In the genomic region with DNA sequence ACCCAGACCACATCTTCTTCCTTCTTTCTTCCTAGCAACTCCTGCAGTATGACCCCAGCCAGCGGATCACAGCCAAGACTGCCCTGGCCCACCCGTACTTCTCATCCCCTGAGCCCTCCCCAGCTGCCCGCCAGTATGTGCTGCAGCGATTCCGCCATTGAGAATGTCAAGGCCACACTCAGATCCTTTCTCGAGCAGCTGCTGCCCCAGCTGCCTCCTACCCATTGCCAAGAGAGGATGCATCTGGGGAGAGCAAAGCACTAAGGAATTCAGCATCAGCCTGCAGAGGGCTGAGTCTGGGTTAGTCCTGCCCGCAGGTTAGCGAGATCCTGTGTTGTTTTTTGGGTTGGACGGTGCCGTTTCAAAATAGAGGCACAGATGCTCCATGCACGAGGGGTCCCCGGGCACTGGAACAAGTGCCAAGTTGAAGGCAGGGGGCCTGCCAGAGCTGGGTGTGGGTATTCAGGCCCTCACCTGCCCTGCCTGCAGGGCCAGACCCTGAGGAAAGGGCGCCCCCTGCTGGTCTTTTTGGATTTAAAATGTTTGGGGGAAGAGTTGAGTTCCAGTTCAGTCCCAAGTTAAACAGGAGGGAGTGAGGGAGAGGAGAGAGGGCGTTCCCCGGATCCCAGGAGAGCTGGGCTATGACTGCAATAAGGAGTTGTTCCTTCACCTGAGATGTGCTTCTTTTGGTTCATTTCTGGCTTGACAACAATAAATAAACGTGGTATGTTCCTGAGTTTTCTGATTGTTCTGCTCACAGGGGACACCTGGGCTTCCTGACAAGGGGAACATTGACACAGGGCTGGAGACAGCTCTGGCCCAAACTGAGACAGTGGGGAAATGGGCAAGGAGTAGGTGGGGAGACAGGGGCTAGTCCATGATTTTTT, we compare ENCODE assay signal across 8 cellular contexts. TPM values are rescaled to one million over a fixed set of nuclear protein-coding genes. Genes with fewer than 3 reads are reported as not detected.
DNase-seq lines count a peak whose midpoint lies in the region; ATAC-seq, FAIRE-seq and TF ChIP-seq lines count a peak whose summit lies in the region.

No MANE protein-coding gene starts in this region.

- POLR2A ChIA-PET in endothelial cell of umbilical vein (lab: Charles Lee), result no interaction called here
- POLR2A ChIA-PET in naive thymus-derived CD8-positive, alpha-beta T cell (lab: Charles Lee), result interaction anchor here (0.8 to 2.2 kb wide), 4 partner anchors 8 to 151 kb away, joined by 3 to 9 read pairs (median 4); partner anchors contain the start of gene WBP2

- DNase-seq in HT1080 (ENCODE audit: low read depth) (peak; percentile 60), NOMO-1 treated with DMSO at 0.1 percent for 48 hours (lab: John Stamatoyannopoulos, UW; ENCODE audit: unreplicated experiment) (peak; percentile 41), endothelial cell of umbilical vein (ENCODE audit: low read depth, low spot score) (peak; percentile 64)
- peak; percentile 46 to 96 (median 81) for DNase-seq in activated CD8-positive, alpha-beta memory T cell treated with anti-CD3 and anti-CD28 coated beads for 48 hours (ENCODE audit: low read depth in 2 of 3, low spot score in 2 of 3)
- peak; percentile 56 to 89 (median 76) for DNase-seq in naive thymus-derived CD8-positive, alpha-beta T cell

- no peaks in the 10 kb centered on the region for H3K9me3 Mint-ChIP-seq in naive thymus-derived CD8-positive, alpha-beta T cell
- H3K9me3 Mint-ChIP-seq in stimulated activated memory B cell treated with anti-CD40 and anti-IgM and Interleukin-4, amounts not matched to agents 10 μg/mL and 1 μg/mL and 100 μg/mL, for 72 hours, result no peaks in the 10 kb centered on the region

- no peak overlapping the region for H3K4me3 Mint-ChIP-seq in naive thymus-derived CD8-positive, alpha-beta T cell
- no peak overlapping the region for H3K4me3 Mint-ChIP-seq in stimulated activated memory B cell treated with anti-CD40 and anti-IgM and Interleukin-4, amounts not matched to agents 10 μg/mL and 1 μg/mL and 100 μg/mL, for 72 hours

- no peak overlapping the region for H3K4me3 ChIP-seq in endothelial cell of umbilical vein (replicated peaks in 1 of 3; ENCODE audit: insufficient read depth in 1 of 3, low read depth in 1 of 3, low read length in 3 of 3)

- peak overlapping the region in 4 of 10 donors; percentile 52 to 93 (median 64) for H3K27ac Mint-ChIP-seq in naive thymus-derived CD8-positive, alpha-beta T cell
- H3K27ac Mint-ChIP-seq in stimulated activated memory B cell treated with anti-CD40 and anti-IgM and Interleukin-4, amounts not matched to agents 10 μg/mL and 1 μg/mL and 100 μg/mL, for 72 hours, result peak overlapping the region; percentile 70

- H3K36me3 Mint-ChIP-seq in naive thymus-derived CD8-positive, alpha-beta T cell, result no peaks in the 10 kb centered on the region
- peaks cover 8% of the 10 kb centered on the region for H3K36me3 Mint-ChIP-seq in stimulated activated memory B cell treated with anti-CD40 and anti-IgM and Interleukin-4, amounts not matched to agents 10 μg/mL and 1 μg/mL and 100 μg/mL, for 72 hours

- no peaks in the 10 kb centered on the region for H3K9me3 ChIP-seq in endothelial cell of umbilical vein (replicated peaks; ENCODE audit: control insufficient read depth, insufficient read depth, low read length)

- H4K20me1 ChIP-seq in endothelial cell of umbilical vein (replicated peaks; ENCODE audit: control insufficient read depth, extremely low read depth, insufficient read depth, low read length), result no peaks in the 10 kb centered on the region

- H3K27me3 ChIP-seq in endothelial cell of umbilical vein (ENCODE audit: control insufficient read depth in 2 of 2, insufficient read depth in 2 of 2, low read length in 2 of 2), result no peaks in the 10 kb centered on the region

- no TSS peak for BruUV-seq in endothelial cell of umbilical vein (replicated peaks; lab: Mats Ljungman, UMichigan)

- H3K4me1 Mint-ChIP-seq in naive thymus-derived CD8-positive, alpha-beta T cell, result peaks cover 2 to 7% (median 5%) of the 10 kb centered on the region in 4 donors
- peaks cover 8% of the 10 kb centered on the region for H3K4me1 Mint-ChIP-seq in stimulated activated memory B cell treated with anti-CD40 and anti-IgM and Interleukin-4, amounts not matched to agents 10 μg/mL and 1 μg/mL and 100 μg/mL, for 72 hours

- peak; percentile 63 to 84 for ATAC-seq in naive thymus-derived CD8-positive, alpha-beta T cell
- ATAC-seq in stimulated activated memory B cell treated with anti-CD40 and anti-IgM and Interleukin-4, amounts not matched to agents 10 μg/mL and 1 μg/mL and 100 μg/mL, for 72 hours, result peak; percentile 50
- no peak for ATAC-seq in GM19467 (IDR thresholded peaks at IDR 0.05; ENCODE audit: unreplicated experiment)

- peak; percentile 85 for FAIRE-seq in endothelial cell of umbilical vein (lab: Jason Lieb, UNC)

- H3K36me3 ChIP-seq in endothelial cell of umbilical vein (ENCODE audit: control insufficient read depth in 2 of 2, extremely low read depth in 1 of 2, insufficient read depth in 2 of 2, low read length in 2 of 2), result no peaks in the 10 kb centered on the region

- no peaks in the 10 kb centered on the region for H3K79me2 ChIP-seq in endothelial cell of umbilical vein (ENCODE audit: control insufficient read depth, insufficient read depth, low read length)

- H3K27ac ChIP-seq in C4-2B, result no peak overlapping the region
- H3K27ac ChIP-seq in endothelial cell of umbilical vein (ENCODE audit: insufficient read depth, low read depth, low read length), result no peak overlapping the region

- intact Hi-C loops in endothelial cell of umbilical vein (cut with micrococcal nuclease), result loop anchor here (1.0 to 10.0 kb wide), 3 partner anchors 64 to 231 kb away; partner anchors contain the start of gene FBF1

- TF ChIP-seq CTCF in C4-2B (conservative IDR thresholded peaks at IDR 0.05) (peak; percentile 88), endothelial cell of umbilical vein (IDR thresholded peaks at IDR 0.05; ENCODE audit: extremely low read depth in 1 of 2, insufficient read depth in 1 of 2, low read depth in 1 of 2, low read length in 2 of 2) (peak; percentile 59 to 65)

- no peaks in the 10 kb centered on the region for H3K4me1 ChIP-seq in endothelial cell of umbilical vein (ENCODE audit: control insufficient read depth, extremely low read depth, insufficient read depth, low read length)

- H3K9ac ChIP-seq in endothelial cell of umbilical vein (replicated peaks; ENCODE audit: extremely low read depth, insufficient read depth, low read length), result no peak overlapping the region

- CTCF ChIA-PET in endothelial cell of umbilical vein (lab: Charles Lee), result interaction anchor here (0.7 to 5.8 kb wide), 10 partner anchors 8 to 252 kb away, joined by 3 to 95 read pairs (median 3); partner anchors contain the start of genes MRPL38 and TRIM65

- no peaks in the 10 kb centered on the region for H3K27me3 Mint-ChIP-seq in naive thymus-derived CD8-positive, alpha-beta T cell
- no peaks in the 10 kb centered on the region for H3K27me3 Mint-ChIP-seq in stimulated activated memory B cell treated with anti-CD40 and anti-IgM and Interleukin-4, amounts not matched to agents 10 μg/mL and 1 μg/mL and 100 μg/mL, for 72 hours

- dilution Hi-C loops in endothelial cell of umbilical vein (cut with MboI; ENCODE audit: extremely low pct_ligation_motif_present, low sequenced_read_pairs), result no loop called here

- H3K9me1 ChIP-seq in endothelial cell of umbilical vein (replicated peaks; ENCODE audit: control insufficient read depth, extremely low read depth, insufficient read depth, low read length), result no peaks in the 10 kb centered on the region

- H3K4me2 ChIP-seq in endothelial cell of umbilical vein (ENCODE audit: insufficient read depth, low read length), result no peak overlapping the region

- H2AFZ ChIP-seq in endothelial cell of umbilical vein (ENCODE audit: low read depth, low read length), result no peak overlapping the region

- TF ChIP-seq POLR2A in endothelial cell of umbilical vein (IDR thresholded peaks at IDR 0.05; ENCODE audit: low read depth, low read length), result no peak

RNA-seq across cellular contexts. Expression of gene CDK3, which starts 4.9 kb away (rescaled TPM):
- total RNA-seq in HT1080 (2014; rRNA removed; shearing (Covaris generic)), result 2.1 and 3.5 TPM in 2 replicates
- 1.2 and 2.4 TPM in 2 replicates for polyA plus RNA-seq in HT1080 (2015; cell fraction: cytosol; rRNA removed)
- 22.1 and 27.4 TPM in 2 replicates for polyA plus RNA-seq in HT1080 (2015; cell fraction: nucleus; rRNA removed)
- 6.2 and 8.5 TPM in 2 replicates for total RNA-seq in endothelial cell of umbilical vein
- 8.7 and 9.7 TPM in 2 replicates for polyA plus RNA-seq in endothelial cell of umbilical vein
- 2.6 and 4.6 TPM in 2 replicates for polyA plus RNA-seq in endothelial cell of umbilical vein (2011; cell fraction: cytosol; rRNA removed)
- polyA plus RNA-seq in endothelial cell of umbilical vein (2011; cell fraction: nucleus; rRNA removed), result 53.3 and 66.2 TPM in 2 replicates
- polyA plus RNA-seq in endothelial cell of umbilical vein (2012), result 5.1 and 6.0 TPM in 2 replicates
- polyA minus RNA-seq in endothelial cell of umbilical vein, result 3.0 and 3.9 TPM in 2 replicates
- not detected for polyA minus RNA-seq in endothelial cell of umbilical vein (2011; cell fraction: cytosol; rRNA and poly(A)+ RNA removed)
- 4.6 and 5.0 TPM in 2 replicates for polyA minus RNA-seq in endothelial cell of umbilical vein (2011; cell fraction: nucleus; rRNA and poly(A)+ RNA removed)
- total RNA-seq in naive thymus-derived CD8-positive, alpha-beta T cell, result 10 to 100 TPM; 11.9 to 12.5 TPM
- polyA plus RNA-seq in naive thymus-derived CD8-positive, alpha-beta T cell, result under 1 TPM; 0.16 to 0.64 (median 0.63) TPM

RNA-seq across cellular contexts. Expression of gene EVPL, which starts 21.6 kb away (rescaled TPM):
- total RNA-seq in HT1080 (2014; rRNA removed; shearing (Covaris generic)), result 0.03 TPM in 1 of 2 replicates, not detected in the other
- polyA plus RNA-seq in HT1080 (2015; cell fraction: cytosol; rRNA removed), result not detected in 2 replicates
- polyA plus RNA-seq in HT1080 (2015; cell fraction: nucleus; rRNA removed), result not detected in 2 replicates
- not detected in 2 replicates for total RNA-seq in endothelial cell of umbilical vein
- polyA plus RNA-seq in endothelial cell of umbilical vein, result not detected in 2 replicates
- not detected in 2 replicates for polyA plus RNA-seq in endothelial cell of umbilical vein (2011; cell fraction: cytosol; rRNA removed)
- not detected in 2 replicates for polyA plus RNA-seq in endothelial cell of umbilical vein (2011; cell fraction: nucleus; rRNA removed)
- polyA plus RNA-seq in endothelial cell of umbilical vein (2012), result not detected in 2 replicates
- not detected in 2 replicates for polyA minus RNA-seq in endothelial cell of umbilical vein
- polyA minus RNA-seq in endothelial cell of umbilical vein (2011; cell fraction: cytosol; rRNA and poly(A)+ RNA removed), result 4.3 TPM
- polyA minus RNA-seq in endothelial cell of umbilical vein (2011; cell fraction: nucleus; rRNA and poly(A)+ RNA removed), result not detected in 2 replicates
- total RNA-seq in naive thymus-derived CD8-positive, alpha-beta T cell, result 1 to 10 TPM; 7.1 to 8.2 TPM
- 1 to 10 TPM in 1 of 3 donors, under 1 TPM in 1, not detected in 1; 0.74 to 1.6 TPM for polyA plus RNA-seq in naive thymus-derived CD8-positive, alpha-beta T cell

RNA-seq across cellular contexts. Expression of gene TEN1, which starts 26.5 kb away (rescaled TPM):
- 23.8 and 32.8 TPM in 2 replicates for total RNA-seq in HT1080 (2014; rRNA removed; shearing (Covaris generic))
- 18.2 and 21.4 TPM in 2 replicates for polyA plus RNA-seq in HT1080 (2015; cell fraction: cytosol; rRNA removed)
- 15.1 and 20.4 TPM in 2 replicates for polyA plus RNA-seq in HT1080 (2015; cell fraction: nucleus; rRNA removed)
- 14.3 and 18.8 TPM in 2 replicates for total RNA-seq in endothelial cell of umbilical vein
- 29.0 and 36.8 TPM in 2 replicates for polyA plus RNA-seq in endothelial cell of umbilical vein
- polyA plus RNA-seq in endothelial cell of umbilical vein (2011; cell fraction: cytosol; rRNA removed), result 20.1 and 28.6 TPM in 2 replicates
- polyA plus RNA-seq in endothelial cell of umbilical vein (2011; cell fraction: nucleus; rRNA removed), result 41.5 and 42.1 TPM in 2 replicates
- 13.4 and 14.2 TPM in 2 replicates for polyA plus RNA-seq in endothelial cell of umbilical vein (2012)
- 11.1 and 12.0 TPM in 2 replicates for polyA minus RNA-seq in endothelial cell of umbilical vein
- polyA minus RNA-seq in endothelial cell of umbilical vein (2011; cell fraction: cytosol; rRNA and poly(A)+ RNA removed), result 3.3 TPM
- polyA minus RNA-seq in endothelial cell of umbilical vein (2011; cell fraction: nucleus; rRNA and poly(A)+ RNA removed), result 4.3 and 11.0 TPM in 2 replicates
- total RNA-seq in naive thymus-derived CD8-positive, alpha-beta T cell, result 10 to 100 TPM; 14.2 to 16.6 TPM
- polyA plus RNA-seq in naive thymus-derived CD8-positive, alpha-beta T cell, result 10 to 100 TPM; 17.1 to 18.9 (median 18.4) TPM

RNA-seq across cellular contexts. Expression of gene ACOX1, which starts 26.5 kb away (rescaled TPM):
- 17.6 and 23.0 TPM in 2 replicates for total RNA-seq in HT1080 (2014; rRNA removed; shearing (Covaris generic))
- 8.7 and 9.9 TPM in 2 replicates for polyA plus RNA-seq in HT1080 (2015; cell fraction: cytosol; rRNA removed)
- polyA plus RNA-seq in HT1080 (2015; cell fraction: nucleus; rRNA removed), result 21.7 and 29.5 TPM in 2 replicates
- total RNA-seq in endothelial cell of umbilical vein, result 45.1 and 47.0 TPM in 2 replicates
- 17.9 and 18.6 TPM in 2 replicates for polyA plus RNA-seq in endothelial cell of umbilical vein
- 18.4 and 20.4 TPM in 2 replicates for polyA plus RNA-seq in endothelial cell of umbilical vein (2011; cell fraction: cytosol; rRNA removed)
- 32.6 and 35.5 TPM in 2 replicates for polyA plus RNA-seq in endothelial cell of umbilical vein (2011; cell fraction: nucleus; rRNA removed)
- polyA plus RNA-seq in endothelial cell of umbilical vein (2012), result 25.4 and 26.0 TPM in 2 replicates
- 121 and 140 TPM in 2 replicates for polyA minus RNA-seq in endothelial cell of umbilical vein
- 34.8 TPM for polyA minus RNA-seq in endothelial cell of umbilical vein (2011; cell fraction: cytosol; rRNA and poly(A)+ RNA removed)
- 40.8 and 47.1 TPM in 2 replicates for polyA minus RNA-seq in endothelial cell of umbilical vein (2011; cell fraction: nucleus; rRNA and poly(A)+ RNA removed)
- 10 to 100 TPM; 37.9 to 39.3 TPM for total RNA-seq in naive thymus-derived CD8-positive, alpha-beta T cell
- polyA plus RNA-seq in naive thymus-derived CD8-positive, alpha-beta T cell, result 10 to 100 TPM; 11.4 to 18.4 (median 15.1) TPM
